Comparison of ENCODE assay signal across 28 cellular contexts in genomic region chr5:78855026-78855425, GRCh38.
"Had no signal": no experiment of that assay in that cellular context is flagged by ENCODE, and none has a peak within 500 bp of the region (broad histone marks: within the 10 kb centered on the region; RNA-seq: fewer than 3 reads in every experiment).

No MANE protein-coding gene starts in this region.

- H3K4me2 ChIP-seq: SK-N-SH had no signal

- H3K9me3 ChIP-seq: ascending aorta, Peyer's patch, SJSA1, SK-N-SH had no signal

- H3K27ac ChIP-seq: ascending aorta, Peyer's patch, SJSA1 had no signal

- H3K4me3 Mint-ChIP-seq: activated CD4-positive, alpha-beta T cell treated with anti-CD3 and anti-CD28 coated beads for 36 hours; activated CD4-positive, alpha-beta T cell treated with anti-CD3 and anti-CD28 coated beads, Interleukin-2, amount 10 ng/mL, durations not matched to agents 7 days and 5 days; activated CD8-positive, alpha-beta T cell treated with anti-CD3 and anti-CD28 coated beads, Interleukin-2, amount 10 ng/mL, durations not matched to agents 7 days and 5 days; activated naive CD4-positive, alpha-beta T cell treated with anti-CD3 and anti-CD28 coated beads, Interleukin-2, amount 50 U/mL, for 24 hours; activated naive CD8-positive, alpha-beta T cell treated with anti-CD3 and anti-CD28 coated beads, Interleukin-2, amount 10 ng/mL, durations not matched to agents 7 days and 5 days; activated T-cell treated with anti-CD3 and anti-CD28 coated beads, Interleukin-2, amount 50 U/mL, for 24 hours; T-helper 1 cell treated with Interleukin-12 subunit alpha and Interleukin-12 subunit beta and Interleukin-4 antibody, amounts not matched to agents 30 μg/mL and 1 μg/mL, for 36 hours; T-helper 2 cell treated with Interferon-gamma antibody and Interleukin-4, amounts not matched to agents 5 μg/mL and 100 μg/mL, for 36 hours; WTC11 had no signal

- H3K4me1 ChIP-seq: ascending aorta, Peyer's patch, SJSA1 had no signal

- H3K9ac ChIP-seq: SK-N-SH had no signal

- H3K4me3 ChIP-seq: ascending aorta, Peyer's patch, SJSA1 had no signal

- DNase-seq: activated CD4-positive, alpha-beta T cell treated with anti-CD3 and anti-CD28 coated beads for 36 hours; activated CD4-positive, alpha-beta T cell treated with anti-CD3 and anti-CD28 coated beads, Interleukin-2, amount 10 ng/mL, durations not matched to agents 7 days and 5 days; activated CD4-positive, alpha-beta T cell treated with anti-CD3 and anti-CD28 coated beads, Interleukin-2, amount 50 U/mL, for 48 hours; activated CD8-positive, alpha-beta T cell treated with anti-CD3 and anti-CD28 coated beads, Interleukin-2, amount 10 ng/mL, durations not matched to agents 7 days and 5 days; activated gamma-delta T cell; activated naive CD4-positive, alpha-beta T cell treated with Interleukin-2 at 50 U/mL for 16 hours; activated naive CD8-positive, alpha-beta T cell treated with anti-CD3 and anti-CD28 coated beads, Interleukin-2, amount 10 ng/mL, durations not matched to agents 7 days and 5 days; activated T-cell treated with anti-CD3 and anti-CD28 coated beads, Interleukin-2, amount 50 U/mL, for 24 hours; amygdala; caudate nucleus; NCI-H1048; NCI-H1105 treated with DMSO at 0.1 percent for 48 hours; NCI-H1436; NCI-H1694; NCI-H2029; NCI-H345; NCI-H524 treated with DMSO at 0.1 percent for 48 hours; Peyer's patch; RPMI8226; SHP77 treated with DMSO at 0.1 percent for 48 hours; SK-N-SH had no signal

- H3K4me1 Mint-ChIP-seq: activated CD4-positive, alpha-beta T cell treated with anti-CD3 and anti-CD28 coated beads for 36 hours; activated CD4-positive, alpha-beta T cell treated with anti-CD3 and anti-CD28 coated beads, Interleukin-2, amount 10 ng/mL, durations not matched to agents 7 days and 5 days; activated naive CD4-positive, alpha-beta T cell treated with anti-CD3 and anti-CD28 coated beads, Interleukin-2, amount 50 U/mL, for 24 hours; activated naive CD8-positive, alpha-beta T cell treated with anti-CD3 and anti-CD28 coated beads, Interleukin-2, amount 10 ng/mL, durations not matched to agents 7 days and 5 days; WTC11 had no signal

- H3K27me3 Mint-ChIP-seq: activated CD4-positive, alpha-beta T cell treated with anti-CD3 and anti-CD28 coated beads for 36 hours; activated CD4-positive, alpha-beta T cell treated with anti-CD3 and anti-CD28 coated beads, Interleukin-2, amount 10 ng/mL, durations not matched to agents 7 days and 5 days; activated naive CD4-positive, alpha-beta T cell treated with anti-CD3 and anti-CD28 coated beads, Interleukin-2, amount 50 U/mL, for 24 hours; activated naive CD8-positive, alpha-beta T cell treated with anti-CD3 and anti-CD28 coated beads, Interleukin-2, amount 10 ng/mL, durations not matched to agents 7 days and 5 days; activated T-cell treated with anti-CD3 and anti-CD28 coated beads, Interleukin-2, amount 50 U/mL, for 24 hours had no signal

- H3K27ac Mint-ChIP-seq: activated CD4-positive, alpha-beta T cell treated with anti-CD3 and anti-CD28 coated beads for 36 hours; activated CD4-positive, alpha-beta T cell treated with anti-CD3 and anti-CD28 coated beads, Interleukin-2, amount 10 ng/mL, durations not matched to agents 7 days and 5 days; activated CD8-positive, alpha-beta T cell treated with anti-CD3 and anti-CD28 coated beads, Interleukin-2, amount 10 ng/mL, durations not matched to agents 7 days and 5 days; activated naive CD4-positive, alpha-beta T cell treated with anti-CD3 and anti-CD28 coated beads, Interleukin-2, amount 50 U/mL, for 24 hours; activated naive CD8-positive, alpha-beta T cell treated with anti-CD3 and anti-CD28 coated beads, Interleukin-2, amount 10 ng/mL, durations not matched to agents 7 days and 5 days; activated T-cell treated with anti-CD3 and anti-CD28 coated beads, Interleukin-2, amount 50 U/mL, for 24 hours; activated T-helper 2 cell treated with anti-CD3 and anti-CD28 coated beads, Interferon-gamma antibody, Interleukin-2, Interleukin-4, amounts not matched to agents 10 μg/mL and 5 μg/mL and 100 μg/mL, durations not matched to agents 14 hours and 24 hours and 36 hours; T-helper 1 cell treated with Interleukin-12 subunit alpha and Interleukin-12 subunit beta and Interleukin-4 antibody, amounts not matched to agents 30 μg/mL and 1 μg/mL, for 36 hours; T-helper 2 cell treated with Interferon-gamma antibody and Interleukin-4, amounts not matched to agents 5 μg/mL and 100 μg/mL, for 36 hours; WTC11 had no signal

- H3K27me3 ChIP-seq: ascending aorta, Peyer's patch, SJSA1 had no signal

- H3K36me3 ChIP-seq: ascending aorta, Peyer's patch had no signal
